ENCODE assay signal across 20 cellular contexts in genomic region chr17:78027121-78027520, GRCh38.
DNase-seq lines count a peak whose midpoint lies in the region; ATAC-seq and TF ChIP-seq lines count a peak whose summit lies in the region.
"Had no signal": no experiment of that assay in that cellular context is flagged by ENCODE, and none has a peak within 500 bp of the region (broad histone marks: within the 10 kb centered on the region; RNA-seq: fewer than 3 reads in every experiment).

No MANE protein-coding gene starts in this region.

- H3K27ac ChIP-seq in CD4-positive, alpha-beta T cell (ENCODE audit: low read depth, low read length), result no peak overlapping the region
- H3K27ac ChIP-seq in left lung, result no peak overlapping the region
- H3K27ac ChIP-seq: BLaER1, KMS-11, SK-N-MC had no signal

- no peaks in the 10 kb centered on the region for H3K27me3 ChIP-seq in CD4-positive, alpha-beta T cell (ENCODE audit: control insufficient read depth, insufficient read depth, low read length)
- no peaks in the 10 kb centered on the region for H3K27me3 ChIP-seq in left lung
- H3K27me3 ChIP-seq: BLaER1 had no signal

- H3K27ac Mint-ChIP-seq in CD4-positive, alpha-beta T cell, result peak overlapping the region; percentile 45
- peak overlapping the region; percentile 0 for H3K27ac Mint-ChIP-seq in activated naive CD8-positive, alpha-beta T cell treated with anti-CD3 and anti-CD28 coated beads for 36 hours
- H3K27ac Mint-ChIP-seq: HFFc6 had no signal

- H3K9me3 Mint-ChIP-seq in CD4-positive, alpha-beta T cell, result no peaks in the 10 kb centered on the region
- H3K9me3 Mint-ChIP-seq in activated naive CD8-positive, alpha-beta T cell treated with anti-CD3 and anti-CD28 coated beads for 36 hours, result no peaks in the 10 kb centered on the region
- H3K9me3 Mint-ChIP-seq: HFFc6 had no signal

- no peak for ATAC-seq in CD4-positive, alpha-beta T cell (ENCODE audit: poor library complexity)
- ATAC-seq in left lung (peak; percentile 61), GM18868 (IDR thresholded peaks at IDR 0.05; ENCODE audit: unreplicated experiment) (no peak)
- ATAC-seq: PC-3 had no signal

- POLR2A ChIA-PET in CD4-positive, alpha-beta T cell (lab: Charles Lee), result interaction anchor here (1.7 kb wide), 1 partner anchor 69 kb away, joined by 3 read pairs; the partner anchor contains the start of gene TNRC6C

- no peak for DNase-seq in CD4-positive, alpha-beta T cell
- DNase-seq in NCI-H2029 treated with DMSO at 0.1 percent for 48 hours (lab: John Stamatoyannopoulos, UW) (peak; percentile 76), left lung (no peak), cerebellar nuclear complex (lab: John Stamatoyannopoulos, UW) (no peak), Ammon's horn (ENCODE audit: low spot score) (no peak)
- no peak for DNase-seq in activated naive CD8-positive, alpha-beta T cell treated with anti-CD3 and anti-CD28 coated beads for 36 hours
- DNase-seq: COR-L47; DMS153; EL; HFFc6; NCI-H1092 treated with DMSO at 0.1 percent for 48 hours; NCI-H187; NCI-H2171; NCI-H446 treated with DMSO at 0.1 percent for 48 hours; NK-92 treated with Interleukin-12 subunit alpha and Interleukin-12 subunit beta, amount 100 ng/mL, for 24 hours; PC-3 had no signal

- no peaks in the 10 kb centered on the region for H3K9me3 ChIP-seq in CD4-positive, alpha-beta T cell (ENCODE audit: control insufficient read depth, low read length)
- H3K9me3 ChIP-seq in left lung, result no peaks in the 10 kb centered on the region
- H3K9me3 ChIP-seq: BLaER1 had no signal

- peaks cover 34% of the 10 kb centered on the region for H3K4me1 Mint-ChIP-seq in CD4-positive, alpha-beta T cell (ENCODE audit: low read depth)
- peaks cover 25% of the 10 kb centered on the region for H3K4me1 Mint-ChIP-seq in activated naive CD8-positive, alpha-beta T cell treated with anti-CD3 and anti-CD28 coated beads for 36 hours

- CTCF ChIA-PET in CD4-positive, alpha-beta T cell (lab: Charles Lee), result interaction anchor here (2.0 kb wide), 1 partner anchor 13 kb away, joined by 4 read pairs; no protein-coding TSS in a partner anchor

- peaks cover 0 to 7% of the 10 kb centered on the region in 2 donors for H3K4me1 ChIP-seq in left lung
- H3K4me1 ChIP-seq: BLaER1 had no signal

- intact Hi-C loops in CD4-positive, alpha-beta T cell (cut with DNase I, micrococcal nuclease), result no loop called here
- intact Hi-C loops in left lung (cut with DNase I), result no loop called here

- no peak overlapping the region for H3K4me3 Mint-ChIP-seq in CD4-positive, alpha-beta T cell
- no peak overlapping the region for H3K4me3 Mint-ChIP-seq in activated naive CD8-positive, alpha-beta T cell treated with anti-CD3 and anti-CD28 coated beads for 36 hours
- H3K4me3 Mint-ChIP-seq: HFFc6 had no signal

- peaks cover 58% of the 10 kb centered on the region for H3K36me3 Mint-ChIP-seq in CD4-positive, alpha-beta T cell (ENCODE audit: low read depth)
- H3K36me3 Mint-ChIP-seq in activated naive CD8-positive, alpha-beta T cell treated with anti-CD3 and anti-CD28 coated beads for 36 hours, result peaks cover 3% of the 10 kb centered on the region

- H3K27me3 Mint-ChIP-seq in CD4-positive, alpha-beta T cell, result no peaks in the 10 kb centered on the region
- no peaks in the 10 kb centered on the region for H3K27me3 Mint-ChIP-seq in activated naive CD8-positive, alpha-beta T cell treated with anti-CD3 and anti-CD28 coated beads for 36 hours

- peaks cover 0 to 8% of the 10 kb centered on the region in 2 donors for H3K36me3 ChIP-seq in left lung

- no peak for TF ChIP-seq CTCF in CD4-positive, alpha-beta T cell (IDR thresholded peaks at IDR 0.05)
- no peak for TF ChIP-seq CTCF in left lung (IDR thresholded peaks at IDR 0.05)

- H3K4me3 ChIP-seq in left lung, result no peak overlapping the region
- H3K4me3 ChIP-seq: BLaER1, SK-N-MC had no signal
